1 cellular context compared by ENCODE assay signal in the genomic region with DNA sequence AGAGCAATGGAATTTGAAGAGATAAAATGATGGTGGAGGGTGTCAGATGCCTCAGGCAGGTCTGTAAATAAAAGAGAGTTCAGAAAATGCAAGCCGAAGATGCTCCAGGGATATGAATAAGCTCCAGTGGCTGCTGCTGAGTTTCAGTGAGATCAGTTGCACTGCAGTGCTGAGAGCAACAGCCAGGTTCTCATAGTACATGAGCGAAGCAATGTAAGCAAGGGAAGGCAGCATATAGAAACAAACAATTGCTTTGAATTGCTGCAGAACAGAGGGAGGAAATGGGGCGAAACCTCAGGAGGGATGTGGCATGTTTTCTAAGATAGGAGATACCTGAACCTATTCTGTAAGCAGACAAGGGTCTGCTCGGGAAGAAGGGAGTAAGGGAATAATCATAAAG.
TF ChIP-seq lines count a peak whose summit lies in the region.

No MANE protein-coding gene starts in this region.

TF ChIP-seq in SK-N-SH treated with all-trans-retinoic acid at 6 μM for 48 hours, 23 proteins besides CTCF, POLR2A, EP300 and RAD21:
- TF ChIP-seq, protein P1, sequence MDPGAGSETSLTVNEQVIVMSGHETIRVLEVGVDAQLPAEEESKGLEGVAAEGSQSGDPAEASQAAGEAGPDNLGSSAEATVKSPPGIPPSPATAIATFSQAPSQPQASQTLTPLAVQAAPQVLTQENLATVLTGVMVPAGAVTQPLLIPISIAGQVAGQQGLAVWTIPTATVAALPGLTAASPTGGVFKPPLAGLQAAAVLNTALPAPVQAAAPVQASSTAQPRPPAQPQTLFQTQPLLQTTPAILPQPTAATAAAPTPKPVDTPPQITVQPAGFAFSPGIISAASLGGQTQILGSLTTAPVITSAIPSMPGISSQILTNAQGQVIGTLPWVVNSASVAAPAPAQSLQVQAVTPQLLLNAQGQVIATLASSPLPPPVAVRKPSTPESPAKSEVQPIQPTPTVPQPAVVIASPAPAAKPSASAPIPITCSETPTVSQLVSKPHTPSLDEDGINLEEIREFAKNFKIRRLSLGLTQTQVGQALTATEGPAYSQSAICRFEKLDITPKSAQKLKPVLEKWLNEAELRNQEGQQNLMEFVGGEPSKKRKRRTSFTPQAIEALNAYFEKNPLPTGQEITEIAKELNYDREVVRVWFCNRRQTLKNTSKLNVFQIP (CRISPR knock-in tag; IDR thresholded peaks at IDR 0.05; ENCODE audit: borderline replicate concordance, low read depth) = no peak
- TF ChIP-seq, protein P2, sequence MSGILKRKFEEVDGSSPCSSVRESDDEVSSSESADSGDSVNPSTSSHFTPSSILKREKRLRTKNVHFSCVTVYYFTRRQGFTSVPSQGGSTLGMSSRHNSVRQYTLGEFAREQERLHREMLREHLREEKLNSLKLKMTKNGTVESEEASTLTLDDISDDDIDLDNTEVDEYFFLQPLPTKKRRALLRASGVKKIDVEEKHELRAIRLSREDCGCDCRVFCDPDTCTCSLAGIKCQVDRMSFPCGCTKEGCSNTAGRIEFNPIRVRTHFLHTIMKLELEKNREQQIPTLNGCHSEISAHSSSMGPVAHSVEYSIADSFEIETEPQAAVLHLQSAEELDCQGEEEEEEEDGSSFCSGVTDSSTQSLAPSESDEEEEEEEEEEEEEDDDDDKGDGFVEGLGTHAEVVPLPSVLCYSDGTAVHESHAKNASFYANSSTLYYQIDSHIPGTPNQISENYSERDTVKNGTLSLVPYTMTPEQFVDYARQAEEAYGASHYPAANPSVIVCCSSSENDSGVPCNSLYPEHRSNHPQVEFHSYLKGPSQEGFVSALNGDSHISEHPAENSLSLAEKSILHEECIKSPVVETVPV (CRISPR knock-in tag; IDR thresholded peaks at IDR 0.05) = no peak
- TF ChIP-seq ZFP3 (CRISPR knock-in tag; IDR thresholded peaks at IDR 0.05) (no peak), RARB (CRISPR knock-in tag; IDR thresholded peaks at IDR 0.05) (no peak), GLIS3 (CRISPR knock-in tag; IDR thresholded peaks at IDR 0.05) (no peak), ZC3H10 (CRISPR knock-in tag; IDR thresholded peaks at IDR 0.05) (no peak)
